ENCODE assay signal across 21 cellular contexts in genomic region chr11:120011836-120012235, GRCh38.
DNase-seq lines count a peak whose midpoint lies in the region; TF ChIP-seq lines count a peak whose summit lies in the region.
"Had no signal": no experiment of that assay in that cellular context is flagged by ENCODE, and none has a peak within 500 bp of the region (broad histone marks: within the 10 kb centered on the region; RNA-seq: fewer than 3 reads in every experiment).

No MANE protein-coding gene starts in this region.

- no peak overlapping the region for H3K23ac ChIP-seq in trophoblast cell (ENCODE audit: low read length)

- H3K27me3 ChIP-seq in A673 (replicated peaks; ENCODE audit: insufficient read depth, low read depth, low read length, poor library complexity) (peaks cover 21% of the 10 kb centered on the region), trophoblast cell (ENCODE audit: insufficient read depth, low read length) (no peaks in the 10 kb centered on the region)
- H3K27me3 ChIP-seq: BLaER1 had no signal

- no peak overlapping the region for H3K4ac ChIP-seq in trophoblast cell (ENCODE audit: low read depth, low read length)

- H3K14ac ChIP-seq in trophoblast cell (ENCODE audit: low read length), result no peak overlapping the region

- no peak overlapping the region for H2AFZ ChIP-seq in trophoblast cell (ENCODE audit: insufficient read depth, low read length, poor library complexity)

- H2BK5ac ChIP-seq in trophoblast cell (ENCODE audit: low read depth, low read length, poor library complexity), result no peak overlapping the region

- POLR2A ChIA-PET in A673 (lab: Charles Lee; ENCODE audit: low non-redundant PET), result no interaction called here

- TF ChIP-seq CTCF in A673 (conservative IDR thresholded peaks at IDR 0.05; ENCODE audit: low read depth, low read length), result no peak

- H2AK5ac ChIP-seq in trophoblast cell (ENCODE audit: low read length), result no peak overlapping the region

- H3K36me3 ChIP-seq in A673 (ENCODE audit: insufficient read depth, low read length, poor library complexity, severe bottlenecking) (no peaks in the 10 kb centered on the region), trophoblast cell (ENCODE audit: control insufficient read depth in 1 of 2, insufficient read depth in 2 of 2, low read length in 2 of 2) (no peaks in the 10 kb centered on the region)
- H3K36me3 ChIP-seq: BLaER1 had no signal

- no peak overlapping the region for H3K4me2 ChIP-seq in trophoblast cell (ENCODE audit: low read length)
- H3K4me2 ChIP-seq: BLaER1 had no signal

- no peak overlapping the region for H3K18ac ChIP-seq in trophoblast cell (ENCODE audit: low read length)

- CTCF ChIA-PET in A673 (lab: Charles Lee), result no interaction called here

- no peak overlapping the region for H2BK120ac ChIP-seq in trophoblast cell (ENCODE audit: insufficient read depth, low read length, poor library complexity)

- no peak overlapping the region for H4K12ac ChIP-seq in trophoblast cell (ENCODE audit: low read depth, low read length)

- H3K27ac ChIP-seq in A673 (ENCODE audit: low read depth, low read length, poor library complexity, severe bottlenecking) (no peak overlapping the region), caudate nucleus (ENCODE audit: low read depth, low read length) (peak overlapping the region; percentile 38), trophoblast cell (ENCODE audit: low read depth, low read length) (no peak overlapping the region)
- H3K27ac ChIP-seq: BLaER1 had no signal

- BruUV-seq in A673 (replicated peaks; lab: Mats Ljungman, UMichigan), result no TSS peak

- H3K9ac ChIP-seq in trophoblast cell (ENCODE audit: low read length), result no peak overlapping the region
- H3K9ac ChIP-seq: BLaER1 had no signal

- H2BK12ac ChIP-seq in trophoblast cell (ENCODE audit: low read length), result no peak overlapping the region

- intact Hi-C loops in A673 (cut with micrococcal nuclease; ENCODE audit: unreplicated experiment), result loop anchor here (5.0 kb wide), 3 partner anchors 95 to 530 kb away; no protein-coding TSS in a partner anchor
- intact Hi-C loops in head of caudate nucleus (cut with DNase I), result loop anchor here (5.0 to 10.0 kb wide), 2 partner anchors 95 to 277 kb away; no protein-coding TSS in a partner anchor

- H3K9me3 ChIP-seq in A673 (ENCODE audit: low read depth, low read length, poor library complexity, severe bottlenecking), result no peaks in the 10 kb centered on the region
- no peaks in the 10 kb centered on the region for H3K9me3 ChIP-seq in trophoblast cell (ENCODE audit: insufficient read depth, low read depth, low read length)
- H3K9me3 ChIP-seq: BLaER1 had no signal

- H3K4me3 ChIP-seq in A673 (ENCODE audit: low read depth, low read length, poor library complexity, severe bottlenecking), result no peak overlapping the region
- no peak overlapping the region for H3K4me3 ChIP-seq in trophoblast cell (ENCODE audit: low read depth, low read length)
- H3K4me3 ChIP-seq: BLaER1 had no signal

- peaks cover 8% of the 10 kb centered on the region for H3K79me1 ChIP-seq in trophoblast cell (ENCODE audit: low read length)

- H4K91ac ChIP-seq in trophoblast cell (ENCODE audit: low read depth, low read length), result no peak overlapping the region

- DNase-seq in A673 (ENCODE audit: low spot score) (peak; percentile 24), caudate nucleus (lab: John Stamatoyannopoulos, UW) (peak in 28 of 61 donors; percentile 11 to 72 (median 34)), head of caudate nucleus (peak in 37 of 42 donors; percentile 29 to 81 (median 60)), nucleus accumbens (lab: John Stamatoyannopoulos, UW) (peak in 32 of 56 donors; percentile 9 to 57 (median 34)), GF-D8 (lab: John Stamatoyannopoulos, UW) (no peak), NCI-H446 treated with DMSO at 0.1 percent for 48 hours (lab: John Stamatoyannopoulos, UW) (no peak), trophoblast cell (no peak)
- no peak for DNase-seq in activated T-cell treated with anti-CD3 and anti-CD28 coated beads, Interleukin-2, amount 50 U/mL, for 1 hour
- DNase-seq: CD8-positive, alpha-beta T cell; DMS53; EL; Kasumi-1; MM.1S; NCI-H1092; NCI-H1436 treated with DMSO at 0.1 percent for 48 hours; NCI-H2029; NCI-H2171 treated with DMSO at 0.1 percent for 48 hours; NCI-H510A; OCI-M1; SHP77 had no signal

- no peaks in the 10 kb centered on the region for H3K79me2 ChIP-seq in trophoblast cell (ENCODE audit: control insufficient read depth, insufficient read depth, low read length, poor library complexity)

- no CpG with 5 or more reads among the region's 10 CpGs for WGBS in trophoblast cell (ENCODE audit: extremely low coverage, insufficient coverage, insufficient read length)

- H4K8ac ChIP-seq in trophoblast cell (ENCODE audit: low read depth, low read length), result no peak overlapping the region

- peaks cover 12% of the 10 kb centered on the region for H3K4me1 ChIP-seq in A673 (ENCODE audit: insufficient read depth, low read length, poor library complexity, severe bottlenecking)
- peaks cover 19% of the 10 kb centered on the region in 2 experiments for H3K4me1 ChIP-seq in trophoblast cell (ENCODE audit: control insufficient read depth in 1 of 2, insufficient read depth in 2 of 2, low read length in 2 of 2)

Comparison
In these comparisons a context has a peak if more than half of its experiments do, and no peak if none do; other contexts are left out.
1. DNase-seq: peak in A673 (single experiment), head of caudate nucleus (37 of 42) and nucleus accumbens (32 of 56); none in GF-D8 (single experiment), NCI-H446 treated with DMSO at 0.1 percent for 48 hours (single experiment), trophoblast cell (0 of 2) and activated T-cell treated with anti-CD3 and anti-CD28 coated beads, Interleukin-2, amount 50 U/mL, for 1 hour (single experiment).